Comparison of ENCODE assay signal across 11 cellular contexts in the genomic region with DNA sequence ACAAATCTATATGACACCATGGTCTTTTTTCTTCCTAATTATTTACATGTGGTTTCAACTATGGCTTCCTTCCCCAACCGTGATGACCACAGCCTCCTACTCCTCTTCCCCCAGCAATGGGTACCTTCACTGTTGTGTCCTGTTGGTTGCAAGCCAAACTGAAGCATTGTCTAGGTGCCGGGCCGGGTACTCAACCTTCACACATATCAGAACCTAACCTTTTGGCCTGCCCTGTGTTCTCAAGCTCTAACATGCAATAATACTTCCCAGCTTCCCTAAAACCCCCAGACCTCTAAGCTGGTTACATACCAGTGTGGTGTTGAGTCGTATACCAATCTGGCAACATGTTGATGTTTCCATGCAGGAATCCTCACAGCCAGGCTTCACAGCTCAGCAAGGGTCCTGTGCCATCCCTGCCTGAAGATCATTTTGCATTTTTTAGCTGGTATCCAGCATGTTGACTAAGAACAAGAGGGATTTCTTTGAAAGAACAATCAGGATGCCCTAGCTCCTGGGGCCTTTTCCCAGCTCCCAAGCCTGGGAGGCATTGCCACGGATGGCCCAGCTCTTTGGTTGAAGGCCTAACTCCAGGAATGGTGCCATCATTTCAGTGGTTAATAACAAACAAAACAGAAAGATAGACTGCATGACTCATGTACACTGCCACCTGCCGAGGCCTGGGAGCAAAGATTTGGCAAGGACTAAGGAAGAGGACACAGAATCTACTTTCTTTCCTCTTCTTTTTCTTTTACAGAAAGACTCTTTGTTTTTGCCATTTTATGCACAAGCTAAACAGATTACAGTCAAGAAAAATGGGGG.
DNase-seq lines count a peak whose midpoint lies in the region; ATAC-seq and TF ChIP-seq lines count a peak whose summit lies in the region.
"Had no signal": no experiment of that assay in that cellular context is flagged by ENCODE, and none has a peak within 500 bp of the region (broad histone marks: within the 10 kb centered on the region; RNA-seq: fewer than 3 reads in every experiment).

No MANE protein-coding gene starts in this region.

- H3K9me3 ChIP-seq in lower lobe of right lung: no peaks in the 10 kb centered on the region

- TF ChIP-seq CTCF in C4-2B (conservative IDR thresholded peaks at IDR 0.05) (peak; percentile 29), lower lobe of right lung (IDR thresholded peaks at IDR 0.05) (no peak)

- ATAC-seq in GM18868 (IDR thresholded peaks at IDR 0.05; ENCODE audit: unreplicated experiment) (no peak), lower lobe of right lung (no peak)
- ATAC-seq: T-cell had no signal

- DNase-seq in NCI-H1694 (lab: John Stamatoyannopoulos, UW) (peak; percentile 27), midbrain (lab: John Stamatoyannopoulos, UW) (peak; percentile 23), retina (no peak), activated gamma-delta T cell (lab: John Stamatoyannopoulos, UW) (no peak), lower lobe of right lung (no peak)
- DNase-seq: NCI-H446 treated with DMSO at 0.1 percent for 48 hours, T-cell had no signal

- intact Hi-C loops in lower lobe of right lung (cut with DNase I): no loop called here

- H3K4me3 ChIP-seq in lower lobe of right lung: no peak overlapping the region
- H3K4me3 ChIP-seq: right atrium auricular region had no signal

- no peaks in the 10 kb centered on the region for H3K27me3 ChIP-seq in lower lobe of right lung (ENCODE audit: low read depth)
- H3K27me3 ChIP-seq: right atrium auricular region had no signal

- H3K36me3 ChIP-seq in lower lobe of right lung: no peaks in the 10 kb centered on the region
- H3K36me3 ChIP-seq: right atrium auricular region had no signal

- H3K27ac ChIP-seq in C4-2B (no peak overlapping the region), cingulate gyrus (ENCODE audit: low read depth, low read length) (peak overlapping the region; percentile 3), lower lobe of right lung (no peak overlapping the region)
- H3K27ac ChIP-seq: right atrium auricular region had no signal

- no peaks in the 10 kb centered on the region for H3K4me1 ChIP-seq in lower lobe of right lung
- H3K4me1 ChIP-seq: right atrium auricular region had no signal

Comparison
In these comparisons a context has a peak if more than half of its experiments do, and no peak if none do; other contexts are left out.
1. DNase-seq: peak in NCI-H1694 (single experiment) and midbrain (single experiment); none in retina (single experiment), activated gamma-delta T cell (single experiment) and lower lobe of right lung (single experiment).